1 cellular context compared by ENCODE assay signal in the genomic region with DNA sequence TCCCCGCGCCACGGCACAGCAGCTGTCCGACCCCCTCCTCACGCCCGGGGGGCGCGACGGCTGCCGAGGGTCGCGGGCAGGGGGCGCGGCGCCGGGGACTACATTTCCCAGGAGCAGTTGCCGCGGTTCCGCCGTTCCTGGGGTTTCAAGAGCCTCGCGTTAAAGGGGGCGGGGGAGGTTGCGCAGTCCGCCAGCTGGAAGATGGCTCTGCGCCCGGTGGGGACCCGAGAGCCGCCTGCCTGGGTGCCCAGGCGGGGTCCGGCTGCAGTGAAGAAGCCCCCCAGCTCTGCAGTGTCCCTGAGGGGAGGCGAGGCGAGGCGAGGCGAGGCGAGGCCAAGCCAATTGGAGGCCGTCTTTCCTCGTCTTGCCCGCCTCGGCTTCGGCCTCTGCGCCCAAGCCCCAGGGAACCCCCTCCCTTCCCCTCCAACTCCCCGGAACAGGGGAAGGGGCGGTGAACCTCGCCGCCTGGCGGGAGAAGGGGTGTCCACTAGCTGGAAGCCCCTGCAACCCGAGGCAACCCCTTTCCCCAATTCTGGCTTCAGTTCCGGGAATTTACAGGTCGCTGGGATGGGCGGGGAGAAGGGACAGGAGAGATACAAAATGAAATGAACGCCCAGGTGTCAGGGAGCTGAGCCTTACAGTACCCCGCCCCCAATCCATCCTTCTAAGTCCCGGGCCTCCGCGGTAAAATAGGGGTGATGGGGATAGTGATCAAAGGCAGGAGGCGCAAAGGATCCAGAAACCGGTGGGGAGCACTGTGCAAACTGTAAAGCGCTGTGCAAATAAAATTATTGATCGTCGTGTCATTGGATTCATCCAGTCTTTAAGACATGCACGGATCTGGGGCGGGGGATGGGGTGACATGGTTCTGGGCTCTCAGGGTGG.
TF ChIP-seq lines count a peak whose summit lies in the region.

No MANE protein-coding gene starts in this region.

TF ChIP-seq in HepG2, 621 proteins besides CTCF, POLR2A, EP300 and RAD21 (continued from another document and continues in another):
- TF ChIP-seq, protein P1, sequence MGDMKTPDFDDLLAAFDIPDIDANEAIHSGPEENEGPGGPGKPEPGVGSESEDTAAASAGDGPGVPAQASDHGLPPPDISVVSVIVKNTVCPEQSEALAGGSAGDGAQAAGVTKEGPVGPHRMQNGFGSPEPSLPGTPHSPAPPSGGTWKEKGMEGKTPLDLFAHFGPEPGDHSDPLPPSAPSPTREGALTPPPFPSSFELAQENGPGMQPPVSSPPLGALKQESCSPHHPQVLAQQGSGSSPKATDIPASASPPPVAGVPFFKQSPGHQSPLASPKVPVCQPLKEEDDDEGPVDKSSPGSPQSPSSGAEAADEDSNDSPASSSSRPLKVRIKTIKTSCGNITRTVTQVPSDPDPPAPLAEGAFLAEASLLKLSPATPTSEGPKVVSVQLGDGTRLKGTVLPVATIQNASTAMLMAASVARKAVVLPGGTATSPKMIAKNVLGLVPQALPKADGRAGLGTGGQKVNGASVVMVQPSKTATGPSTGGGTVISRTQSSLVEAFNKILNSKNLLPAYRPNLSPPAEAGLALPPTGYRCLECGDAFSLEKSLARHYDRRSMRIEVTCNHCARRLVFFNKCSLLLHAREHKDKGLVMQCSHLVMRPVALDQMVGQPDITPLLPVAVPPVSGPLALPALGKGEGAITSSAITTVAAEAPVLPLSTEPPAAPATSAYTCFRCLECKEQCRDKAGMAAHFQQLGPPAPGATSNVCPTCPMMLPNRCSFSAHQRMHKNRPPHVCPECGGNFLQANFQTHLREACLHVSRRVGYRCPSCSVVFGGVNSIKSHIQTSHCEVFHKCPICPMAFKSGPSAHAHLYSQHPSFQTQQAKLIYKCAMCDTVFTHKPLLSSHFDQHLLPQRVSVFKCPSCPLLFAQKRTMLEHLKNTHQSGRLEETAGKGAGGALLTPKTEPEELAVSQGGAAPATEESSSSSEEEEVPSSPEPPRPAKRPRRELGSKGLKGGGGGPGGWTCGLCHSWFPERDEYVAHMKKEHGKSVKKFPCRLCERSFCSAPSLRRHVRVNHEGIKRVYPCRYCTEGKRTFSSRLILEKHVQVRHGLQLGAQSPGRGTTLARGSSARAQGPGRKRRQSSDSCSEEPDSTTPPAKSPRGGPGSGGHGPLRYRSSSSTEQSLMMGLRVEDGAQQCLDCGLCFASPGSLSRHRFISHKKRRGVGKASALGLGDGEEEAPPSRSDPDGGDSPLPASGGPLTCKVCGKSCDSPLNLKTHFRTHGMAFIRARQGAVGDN (CRISPR knock-in tag; IDR thresholded peaks at IDR 0.05), result peak; percentile 81
- TF ChIP-seq BCL6 (CRISPR knock-in tag; IDR thresholded peaks at IDR 0.05), result peak; percentile 14; the same call in 1 of the 2 replicates
- no peak for TF ChIP-seq HOXA7 (CRISPR knock-in tag; IDR thresholded peaks at IDR 0.05)
- TF ChIP-seq CHD4 (IDR thresholded peaks at IDR 0.05; ENCODE audit: borderline replicate concordance, low read length), result 0 out of 2 replicates have a peak, but pooled peaks have one; percentile 33
- TF ChIP-seq LCORL (IDR thresholded peaks at IDR 0.05), result no peak
- TF ChIP-seq LCORL (CRISPR knock-in tag; IDR thresholded peaks at IDR 0.05), result no peak; the same call in none of the 2 replicates
- no peak; the same call in 1 of the 2 replicates for TF ChIP-seq SNAPC2 (CRISPR knock-in tag; IDR thresholded peaks at IDR 0.05)
- TF ChIP-seq, protein P2, sequence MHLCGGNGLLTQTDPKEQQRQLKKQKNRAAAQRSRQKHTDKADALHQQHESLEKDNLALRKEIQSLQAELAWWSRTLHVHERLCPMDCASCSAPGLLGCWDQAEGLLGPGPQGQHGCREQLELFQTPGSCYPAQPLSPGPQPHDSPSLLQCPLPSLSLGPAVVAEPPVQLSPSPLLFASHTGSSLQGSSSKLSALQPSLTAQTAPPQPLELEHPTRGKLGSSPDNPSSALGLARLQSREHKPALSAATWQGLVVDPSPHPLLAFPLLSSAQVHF (CRISPR knock-in tag; IDR thresholded peaks at IDR 0.05), result no peak
- TF ChIP-seq, protein P3, sequence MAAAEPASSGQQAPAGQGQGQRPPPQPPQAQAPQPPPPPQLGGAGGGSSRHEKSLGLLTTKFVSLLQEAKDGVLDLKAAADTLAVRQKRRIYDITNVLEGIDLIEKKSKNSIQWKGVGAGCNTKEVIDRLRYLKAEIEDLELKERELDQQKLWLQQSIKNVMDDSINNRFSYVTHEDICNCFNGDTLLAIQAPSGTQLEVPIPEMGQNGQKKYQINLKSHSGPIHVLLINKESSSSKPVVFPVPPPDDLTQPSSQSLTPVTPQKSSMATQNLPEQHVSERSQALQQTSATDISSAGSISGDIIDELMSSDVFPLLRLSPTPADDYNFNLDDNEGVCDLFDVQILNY (CRISPR knock-in tag; conservative IDR thresholded peaks at IDR 0.05), result no peak
- TF ChIP-seq TBX2 (CRISPR knock-in tag; IDR thresholded peaks at IDR 0.05; ENCODE audit: borderline replicate concordance), result no peak; the same call in 1 of the 2 replicates
- TF ChIP-seq, protein P4, sequence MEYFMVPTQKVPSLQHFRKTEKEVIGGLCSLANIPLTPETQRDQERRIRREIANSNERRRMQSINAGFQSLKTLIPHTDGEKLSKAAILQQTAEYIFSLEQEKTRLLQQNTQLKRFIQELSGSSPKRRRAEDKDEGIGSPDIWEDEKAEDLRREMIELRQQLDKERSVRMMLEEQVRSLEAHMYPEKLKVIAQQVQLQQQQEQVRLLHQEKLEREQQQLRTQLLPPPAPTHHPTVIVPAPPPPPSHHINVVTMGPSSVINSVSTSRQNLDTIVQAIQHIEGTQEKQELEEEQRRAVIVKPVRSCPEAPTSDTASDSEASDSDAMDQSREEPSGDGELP (IDR thresholded peaks at IDR 0.05; ENCODE audit: borderline replicate concordance, low read depth), result peak; percentile 88
- peak; percentile 76; the same call in 1 of the 2 replicates for TF ChIP-seq ZNF766 (CRISPR knock-in tag; IDR thresholded peaks at IDR 0.05; ENCODE audit: borderline replicate concordance)
- TF ChIP-seq FOXJ3 (CRISPR knock-in tag; IDR thresholded peaks at IDR 0.05; ENCODE audit: borderline replicate concordance), result peak; percentile 68; the same call in 1 of the 2 replicates
- TF ChIP-seq ZNF547 (CRISPR knock-in tag; IDR thresholded peaks at IDR 0.05), result no peak
- TF ChIP-seq, protein P5, sequence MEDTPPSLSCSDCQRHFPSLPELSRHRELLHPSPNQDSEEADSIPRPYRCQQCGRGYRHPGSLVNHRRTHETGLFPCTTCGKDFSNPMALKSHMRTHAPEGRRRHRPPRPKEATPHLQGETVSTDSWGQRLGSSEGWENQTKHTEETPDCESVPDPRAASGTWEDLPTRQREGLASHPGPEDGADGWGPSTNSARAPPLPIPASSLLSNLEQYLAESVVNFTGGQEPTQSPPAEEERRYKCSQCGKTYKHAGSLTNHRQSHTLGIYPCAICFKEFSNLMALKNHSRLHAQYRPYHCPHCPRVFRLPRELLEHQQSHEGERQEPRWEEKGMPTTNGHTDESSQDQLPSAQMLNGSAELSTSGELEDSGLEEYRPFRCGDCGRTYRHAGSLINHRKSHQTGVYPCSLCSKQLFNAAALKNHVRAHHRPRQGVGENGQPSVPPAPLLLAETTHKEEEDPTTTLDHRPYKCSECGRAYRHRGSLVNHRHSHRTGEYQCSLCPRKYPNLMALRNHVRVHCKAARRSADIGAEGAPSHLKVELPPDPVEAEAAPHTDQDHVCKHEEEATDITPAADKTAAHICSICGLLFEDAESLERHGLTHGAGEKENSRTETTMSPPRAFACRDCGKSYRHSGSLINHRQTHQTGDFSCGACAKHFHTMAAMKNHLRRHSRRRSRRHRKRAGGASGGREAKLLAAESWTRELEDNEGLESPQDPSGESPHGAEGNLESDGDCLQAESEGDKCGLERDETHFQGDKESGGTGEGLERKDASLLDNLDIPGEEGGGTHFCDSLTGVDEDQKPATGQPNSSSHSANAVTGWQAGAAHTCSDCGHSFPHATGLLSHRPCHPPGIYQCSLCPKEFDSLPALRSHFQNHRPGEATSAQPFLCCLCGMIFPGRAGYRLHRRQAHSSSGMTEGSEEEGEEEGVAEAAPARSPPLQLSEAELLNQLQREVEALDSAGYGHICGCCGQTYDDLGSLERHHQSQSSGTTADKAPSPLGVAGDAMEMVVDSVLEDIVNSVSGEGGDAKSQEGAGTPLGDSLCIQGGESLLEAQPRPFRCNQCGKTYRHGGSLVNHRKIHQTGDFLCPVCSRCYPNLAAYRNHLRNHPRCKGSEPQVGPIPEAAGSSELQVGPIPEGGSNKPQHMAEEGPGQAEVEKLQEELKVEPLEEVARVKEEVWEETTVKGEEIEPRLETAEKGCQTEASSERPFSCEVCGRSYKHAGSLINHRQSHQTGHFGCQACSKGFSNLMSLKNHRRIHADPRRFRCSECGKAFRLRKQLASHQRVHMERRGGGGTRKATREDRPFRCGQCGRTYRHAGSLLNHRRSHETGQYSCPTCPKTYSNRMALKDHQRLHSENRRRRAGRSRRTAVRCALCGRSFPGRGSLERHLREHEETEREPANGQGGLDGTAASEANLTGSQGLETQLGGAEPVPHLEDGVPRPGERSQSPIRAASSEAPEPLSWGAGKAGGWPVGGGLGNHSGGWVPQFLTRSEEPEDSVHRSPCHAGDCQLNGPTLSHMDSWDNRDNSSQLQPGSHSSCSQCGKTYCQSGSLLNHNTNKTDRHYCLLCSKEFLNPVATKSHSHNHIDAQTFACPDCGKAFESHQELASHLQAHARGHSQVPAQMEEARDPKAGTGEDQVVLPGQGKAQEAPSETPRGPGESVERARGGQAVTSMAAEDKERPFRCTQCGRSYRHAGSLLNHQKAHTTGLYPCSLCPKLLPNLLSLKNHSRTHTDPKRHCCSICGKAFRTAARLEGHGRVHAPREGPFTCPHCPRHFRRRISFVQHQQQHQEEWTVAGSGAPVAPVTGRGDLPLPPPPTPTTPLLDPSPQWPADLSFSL (CRISPR knock-in tag; IDR thresholded peaks at IDR 0.05), result no peak
- no peak for TF ChIP-seq HNF4G (IDR thresholded peaks at IDR 0.05; ENCODE audit: borderline replicate concordance, low read depth, low read length)
- no peak for TF ChIP-seq HNF4G (CRISPR knock-in tag; IDR thresholded peaks at IDR 0.05; ENCODE audit: borderline replicate concordance, low read depth)
- no peak for TF ChIP-seq SOX13 (IDR thresholded peaks at IDR 0.05)
- TF ChIP-seq SOX13 (CRISPR knock-in tag; conservative IDR thresholded peaks at IDR 0.05 in 1 of 2, IDR thresholded peaks at IDR 0.05 in 1 of 2), result 0 out of 4 replicates have a peak, but pooled peaks of 1 of the 2 experiments have one; percentile 11
- TF ChIP-seq, protein P6, sequence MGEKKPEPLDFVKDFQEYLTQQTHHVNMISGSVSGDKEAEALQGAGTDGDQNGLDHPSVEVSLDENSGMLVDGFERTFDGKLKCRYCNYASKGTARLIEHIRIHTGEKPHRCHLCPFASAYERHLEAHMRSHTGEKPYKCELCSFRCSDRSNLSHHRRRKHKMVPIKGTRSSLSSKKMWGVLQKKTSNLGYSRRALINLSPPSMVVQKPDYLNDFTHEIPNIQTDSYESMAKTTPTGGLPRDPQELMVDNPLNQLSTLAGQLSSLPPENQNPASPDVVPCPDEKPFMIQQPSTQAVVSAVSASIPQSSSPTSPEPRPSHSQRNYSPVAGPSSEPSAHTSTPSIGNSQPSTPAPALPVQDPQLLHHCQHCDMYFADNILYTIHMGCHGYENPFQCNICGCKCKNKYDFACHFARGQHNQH (CRISPR knock-in tag; IDR thresholded peaks at IDR 0.05), result no peak
- TF ChIP-seq, protein P7, sequence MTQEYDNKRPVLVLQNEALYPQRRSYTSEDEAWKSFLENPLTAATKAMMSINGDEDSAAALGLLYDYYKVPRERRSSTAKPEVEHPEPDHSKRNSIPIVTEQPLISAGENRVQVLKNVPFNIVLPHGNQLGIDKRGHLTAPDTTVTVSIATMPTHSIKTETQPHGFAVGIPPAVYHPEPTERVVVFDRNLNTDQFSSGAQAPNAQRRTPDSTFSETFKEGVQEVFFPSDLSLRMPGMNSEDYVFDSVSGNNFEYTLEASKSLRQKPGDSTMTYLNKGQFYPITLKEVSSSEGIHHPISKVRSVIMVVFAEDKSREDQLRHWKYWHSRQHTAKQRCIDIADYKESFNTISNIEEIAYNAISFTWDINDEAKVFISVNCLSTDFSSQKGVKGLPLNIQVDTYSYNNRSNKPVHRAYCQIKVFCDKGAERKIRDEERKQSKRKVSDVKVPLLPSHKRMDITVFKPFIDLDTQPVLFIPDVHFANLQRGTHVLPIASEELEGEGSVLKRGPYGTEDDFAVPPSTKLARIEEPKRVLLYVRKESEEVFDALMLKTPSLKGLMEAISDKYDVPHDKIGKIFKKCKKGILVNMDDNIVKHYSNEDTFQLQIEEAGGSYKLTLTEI (CRISPR knock-in tag; conservative IDR thresholded peaks at IDR 0.05), result no peak
- TF ChIP-seq ZNF703 (CRISPR knock-in tag; IDR thresholded peaks at IDR 0.05; ENCODE audit: borderline replicate concordance), result peak; percentile 46; the same call in 1 of the 2 replicates
- TF ChIP-seq ZNF616 (CRISPR knock-in tag; IDR thresholded peaks at IDR 0.05; ENCODE audit: low read depth), result no peak; the same call in 1 of the 2 replicates
- TF ChIP-seq SRSF1 (optimal IDR thresholded peaks at IDR 0.05; ENCODE audit: low read depth, low read length), result peak; percentile 26
- no peak for TF ChIP-seq TRIM24 (CRISPR knock-in tag; IDR thresholded peaks at IDR 0.05)
- TF ChIP-seq MTA1 (CRISPR knock-in tag; IDR thresholded peaks at IDR 0.05; ENCODE audit: borderline replicate concordance), result no peak
- TF ChIP-seq, protein P8, sequence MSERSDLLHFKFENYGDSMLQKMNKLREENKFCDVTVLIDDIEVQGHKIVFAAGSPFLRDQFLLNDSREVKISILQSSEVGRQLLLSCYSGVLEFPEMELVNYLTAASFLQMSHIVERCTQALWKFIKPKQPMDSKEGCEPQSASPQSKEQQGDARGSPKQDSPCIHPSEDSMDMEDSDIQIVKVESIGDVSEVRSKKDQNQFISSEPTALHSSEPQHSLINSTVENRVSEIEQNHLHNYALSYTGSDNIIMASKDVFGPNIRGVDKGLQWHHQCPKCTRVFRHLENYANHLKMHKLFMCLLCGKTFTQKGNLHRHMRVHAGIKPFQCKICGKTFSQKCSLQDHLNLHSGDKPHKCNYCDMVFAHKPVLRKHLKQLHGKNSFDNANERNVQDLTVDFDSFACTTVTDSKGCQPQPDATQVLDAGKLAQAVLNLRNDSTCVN (CRISPR knock-in tag; IDR thresholded peaks at IDR 0.05; ENCODE audit: borderline replicate concordance), result no peak; the same call in 1 of the 2 replicates
- TF ChIP-seq, protein P9, sequence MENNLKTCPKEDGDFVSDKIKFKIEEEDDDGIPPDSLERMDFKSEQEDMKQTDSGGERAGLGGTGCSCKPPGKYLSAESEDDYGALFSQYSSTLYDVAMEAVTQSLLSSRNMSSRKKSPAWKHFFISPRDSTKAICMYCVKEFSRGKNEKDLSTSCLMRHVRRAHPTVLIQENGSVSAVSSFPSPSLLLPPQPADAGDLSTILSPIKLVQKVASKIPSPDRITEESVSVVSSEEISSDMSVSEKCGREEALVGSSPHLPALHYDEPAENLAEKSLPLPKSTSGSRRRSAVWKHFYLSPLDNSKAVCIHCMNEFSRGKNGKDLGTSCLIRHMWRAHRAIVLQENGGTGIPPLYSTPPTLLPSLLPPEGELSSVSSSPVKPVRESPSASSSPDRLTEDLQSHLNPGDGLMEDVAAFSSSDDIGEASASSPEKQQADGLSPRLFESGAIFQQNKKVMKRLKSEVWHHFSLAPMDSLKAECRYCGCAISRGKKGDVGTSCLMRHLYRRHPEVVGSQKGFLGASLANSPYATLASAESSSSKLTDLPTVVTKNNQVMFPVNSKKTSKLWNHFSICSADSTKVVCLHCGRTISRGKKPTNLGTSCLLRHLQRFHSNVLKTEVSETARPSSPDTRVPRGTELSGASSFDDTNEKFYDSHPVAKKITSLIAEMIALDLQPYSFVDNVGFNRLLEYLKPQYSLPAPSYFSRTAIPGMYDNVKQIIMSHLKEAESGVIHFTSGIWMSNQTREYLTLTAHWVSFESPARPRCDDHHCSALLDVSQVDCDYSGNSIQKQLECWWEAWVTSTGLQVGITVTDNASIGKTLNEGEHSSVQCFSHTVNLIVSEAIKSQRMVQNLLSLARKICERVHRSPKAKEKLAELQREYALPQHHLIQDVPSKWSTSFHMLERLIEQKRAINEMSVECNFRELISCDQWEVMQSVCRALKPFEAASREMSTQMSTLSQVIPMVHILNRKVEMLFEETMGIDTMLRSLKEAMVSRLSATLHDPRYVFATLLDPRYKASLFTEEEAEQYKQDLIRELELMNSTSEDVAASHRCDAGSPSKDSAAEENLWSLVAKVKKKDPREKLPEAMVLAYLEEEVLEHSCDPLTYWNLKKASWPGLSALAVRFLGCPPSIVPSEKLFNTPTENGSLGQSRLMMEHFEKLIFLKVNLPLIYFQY (CRISPR knock-in tag; IDR thresholded peaks at IDR 0.05; ENCODE audit: borderline replicate concordance), result no peak
